Comparison of ENCODE assay signal across 16 cellular contexts in the genomic region with DNA sequence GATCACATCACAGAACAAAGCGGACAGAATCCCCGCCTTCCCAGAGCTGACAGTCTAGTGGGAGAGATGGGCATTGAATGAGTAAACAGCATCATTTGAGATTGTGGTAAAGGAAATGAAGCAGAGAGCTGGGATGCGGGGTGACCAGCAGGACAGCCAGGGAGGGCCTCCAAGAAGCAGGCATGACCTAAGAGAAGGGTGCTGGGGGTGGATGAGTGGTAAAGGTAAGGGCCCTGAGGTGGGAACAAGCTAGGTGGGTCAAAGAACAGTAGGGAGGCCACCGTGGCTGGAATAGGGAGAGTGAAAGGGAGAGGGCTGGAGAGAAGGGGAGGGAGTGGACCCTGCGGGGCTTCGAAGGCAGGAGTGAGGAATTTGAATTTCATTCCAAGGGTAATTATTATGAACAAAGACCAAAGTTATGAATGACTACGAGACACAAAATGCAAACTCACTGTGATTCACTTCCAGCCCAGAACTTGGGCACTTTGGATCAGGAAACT.
A peak's percentile ranks its signal among the peaks of the same experiment; 100 is the strongest.
DNase-seq lines count a peak whose midpoint lies in the region; ATAC-seq, FAIRE-seq and TF ChIP-seq lines count a peak whose summit lies in the region.
"Had no signal": no experiment of that assay in that cellular context is flagged by ENCODE, and none has a peak within 500 bp of the region (broad histone marks: within the 10 kb centered on the region; RNA-seq: fewer than 3 reads in every experiment).

No MANE protein-coding gene starts in this region.

- H3K9me3 Mint-ChIP-seq in Caco-2 (ENCODE audit: unreplicated experiment): no peaks in the 10 kb centered on the region
- H3K9me3 Mint-ChIP-seq: central memory CD8-positive, alpha-beta T cell; stimulated activated naive CD8-positive, alpha-beta T cell treated with anti-CD3 and anti-CD28 coated beads, Interleukin-15, Interleukin-2, amounts not matched to agents 100 ng/mL and 50 ng/mL, for 24 hours; T-helper 2 cell treated with Interferon-gamma antibody and Interleukin-4, amounts not matched to agents 5 μg/mL and 100 μg/mL, for 36 hours had no signal

- H3K27ac Mint-ChIP-seq in Caco-2 (ENCODE audit: unreplicated experiment): peak overlapping the region; percentile 17
- H3K27ac Mint-ChIP-seq: stimulated activated naive CD8-positive, alpha-beta T cell treated with anti-CD3 and anti-CD28 coated beads, Interleukin-15, Interleukin-2, amounts not matched to agents 100 ng/mL and 50 ng/mL, for 24 hours; T-helper 2 cell treated with Interferon-gamma antibody and Interleukin-4, amounts not matched to agents 5 μg/mL and 100 μg/mL, for 36 hours had no signal

- H3K18ac ChIP-seq in IMR-90 (ENCODE audit: low read depth, low read length): peak overlapping the region; percentile 84

- 0% methylated on average over 1 of the region's 7 CpGs; no CpG with 5 or more reads in 1 of the 2 experiments for WGBS in IMR-90 (ENCODE audit: extremely low coverage in 2 of 2, insufficient read length in 1 of 2), 2 experiments

- H3K9me3 ChIP-seq in Caco-2 (no peaks in the 10 kb centered on the region), IMR-90 (ENCODE audit: control insufficient read depth, insufficient read depth, low read length) (no peaks in the 10 kb centered on the region)

- H4K20me1 ChIP-seq in IMR-90 (ENCODE audit: insufficient read depth, low read length): no peaks in the 10 kb centered on the region

- H3K36me3 Mint-ChIP-seq in Caco-2 (ENCODE audit: insufficient read depth, unreplicated experiment): no peaks in the 10 kb centered on the region

- peaks cover 0 to 8% of the 10 kb centered on the region in 2 experiments; a peak in 1 of 4 replicates for H3K79me1 ChIP-seq in IMR-90 (ENCODE audit: low read depth in 1 of 2, low read length in 2 of 2)

- in situ Hi-C loops in IMR-90 (cut with MboI; ENCODE audit: low sequenced_read_pairs): no loop called here

- H3K4me3 ChIP-seq in Caco-2 (ENCODE audit: low read depth, low read length) (no peak overlapping the region), IMR-90 (ENCODE audit: insufficient read depth, low read depth, low read length) (no peak overlapping the region), bronchial epithelial cell (ENCODE audit: low read depth, low read length) (no peak overlapping the region)

- peaks cover 33% of the 10 kb centered on the region for H3K9me1 ChIP-seq in IMR-90 (ENCODE audit: insufficient read depth, low read length)

- peak overlapping the region; percentile 92 for H3K14ac ChIP-seq in IMR-90 (replicated peaks; ENCODE audit: low read depth, low read length)

- H3K56ac ChIP-seq in IMR-90 (ENCODE audit: extremely low read depth, insufficient read depth, low read length): peak overlapping the region; percentile 57

- no peaks in the 10 kb centered on the region for H3K36me3 ChIP-seq in Caco-2 (ENCODE audit: control insufficient read depth, insufficient read depth, low read length)
- no peaks in the 10 kb centered on the region for H3K36me3 ChIP-seq in IMR-90 (ENCODE audit: control insufficient read depth, insufficient read depth, low read length)
- no peaks in the 10 kb centered on the region for H3K36me3 ChIP-seq in bronchial epithelial cell (ENCODE audit: control insufficient read depth, insufficient read depth, low read length)

- peak overlapping the region; percentile 27; the same call in 1 of the 2 replicates for H3K4me2 ChIP-seq in IMR-90 (ENCODE audit: low read depth, low read length)

- H2AK9ac ChIP-seq in IMR-90 (replicated peaks; ENCODE audit: low read depth, low read length, poor library complexity): peak overlapping the region; percentile 98

- H3K4me3 Mint-ChIP-seq in Caco-2 (ENCODE audit: unreplicated experiment): no peak overlapping the region
- H3K4me3 Mint-ChIP-seq: central memory CD8-positive, alpha-beta T cell; stimulated activated naive CD8-positive, alpha-beta T cell treated with anti-CD3 and anti-CD28 coated beads, Interleukin-15, Interleukin-2, amounts not matched to agents 100 ng/mL and 50 ng/mL, for 24 hours; T-helper 2 cell treated with Interferon-gamma antibody and Interleukin-4, amounts not matched to agents 5 μg/mL and 100 μg/mL, for 36 hours had no signal

- dilution Hi-C loops in IMR-90 (cut with HindIII; ENCODE audit: low sequenced_read_pairs, unreplicated experiment): no loop called here

- H3K27ac ChIP-seq in IMR-90 (ENCODE audit: insufficient read depth, low read length): peak overlapping the region; percentile 85
- H3K27ac ChIP-seq: HL-60 had no signal

- TF ChIP-seq CTCF in Caco-2 (IDR thresholded peaks at IDR 0.05; ENCODE audit: insufficient read depth in 1 of 2, low read depth in 1 of 2, low read length in 1 of 2, severe bottlenecking in 1 of 2, unreplicated experiment in 1 of 2) (no peak), IMR-90 (conservative IDR thresholded peaks at IDR 0.05; ENCODE audit: low read depth, low read length) (no peak), bronchial epithelial cell (IDR thresholded peaks at IDR 0.05; ENCODE audit: insufficient read depth, low read length, severe bottlenecking) (no peak), GM10248 (IDR thresholded peaks at IDR 0.05; ENCODE audit: control extremely low read depth, extremely low read depth, low read depth, missing control alignments) (no peak)

- peak overlapping the region; percentile 97 for H2BK5ac ChIP-seq in IMR-90 (ENCODE audit: low read depth, low read length, poor library complexity, severe bottlenecking)

- POLR2A ChIA-PET in Caco-2 (lab: Charles Lee) (no interaction called here), IMR-90 (lab: Charles Lee; ENCODE audit: unreplicated experiment) (no interaction called here), GM10248 (lab: Yijun Ruan, JAX) (no interaction called here)

- H3K4me1 Mint-ChIP-seq in Caco-2 (ENCODE audit: low read depth, unreplicated experiment): peaks cover 16% of the 10 kb centered on the region
- H3K4me1 Mint-ChIP-seq: central memory CD8-positive, alpha-beta T cell had no signal

- intact Hi-C loops in Caco-2 (cut with micrococcal nuclease; ENCODE audit: unreplicated experiment) (no loop called here), IMR-90 (cut with micrococcal nuclease) (loop anchor here (5.0 kb wide), 1 partner anchor 60 kb away; a partner anchor contains a TSS)

- peak overlapping the region; percentile 99 for H4K91ac ChIP-seq in IMR-90 (ENCODE audit: insufficient read depth, low read depth, low read length)

- FAIRE-seq in bronchial epithelial cell (lab: Jason Lieb, UNC): no peak

- DNase-seq in Caco-2 (no peak), IMR-90 (peak; percentile 87), bronchial epithelial cell (ENCODE audit: low read depth) (peak; percentile 24), non-pigmented ciliary epithelial cell (ENCODE audit: low read depth) (peak; percentile 26), GM10248 (ENCODE audit: extremely low spot score) (no peak)
- DNase-seq: activated CD4-positive, alpha-beta T cell treated with anti-CD3 and anti-CD28 coated beads, Interleukin-2, amount 50 U/mL, for 4 hours; activated effector memory CD4-positive, alpha-beta T cell treated with Interleukin-2 at 50 U/mL for 16 hours; erythroblast; NCI-H2227 treated with DMSO at 0.1 percent for 48 hours had no signal

- H2BK20ac ChIP-seq in IMR-90 (ENCODE audit: low read depth, low read length): peak overlapping the region; percentile 98

- H3K23ac ChIP-seq in IMR-90 (ENCODE audit: low read depth, low read length): peak overlapping the region; percentile 93

- H3K27me3 Mint-ChIP-seq in Caco-2 (ENCODE audit: insufficient read depth, unreplicated experiment): no peaks in the 10 kb centered on the region
- H3K27me3 Mint-ChIP-seq: central memory CD8-positive, alpha-beta T cell; stimulated activated naive CD8-positive, alpha-beta T cell treated with anti-CD3 and anti-CD28 coated beads, Interleukin-15, Interleukin-2, amounts not matched to agents 100 ng/mL and 50 ng/mL, for 24 hours had no signal

- peak overlapping the region; percentile 83 to 95 for H4K8ac ChIP-seq in IMR-90 (ENCODE audit: low read depth in 2 of 2, low read length in 2 of 2)

- TF ChIP-seq POLR2A in IMR-90 (IDR thresholded peaks at IDR 0.05; ENCODE audit: low read depth, low read length): peak; percentile 51; the same call in 1 of the 2 replicates

- peak overlapping the region; percentile 95; the same call in 2 of the 3 replicates for H2BK15ac ChIP-seq in IMR-90 (ENCODE audit: low read depth, low read length)

- H3K9ac ChIP-seq in IMR-90 (ENCODE audit: low read depth, low read length): peak overlapping the region; percentile 22

- peak overlapping the region; percentile 92 for H2AFZ ChIP-seq in IMR-90 (replicated peaks; ENCODE audit: low read length, poor library complexity)

- H3K4me1 ChIP-seq in Caco-2 (peaks cover 11% of the 10 kb centered on the region), IMR-90 (ENCODE audit: control insufficient read depth, insufficient read depth, low read length) (peaks cover 17% of the 10 kb centered on the region)

- H3K27me3 ChIP-seq in Caco-2 (replicated peaks; ENCODE audit: control insufficient read depth, insufficient read depth, low read length) (no peaks in the 10 kb centered on the region), IMR-90 (ENCODE audit: control insufficient read depth, insufficient read depth, low read length) (no peaks in the 10 kb centered on the region), bronchial epithelial cell (ENCODE audit: control insufficient read depth, insufficient read depth, low read length) (no peaks in the 10 kb centered on the region)

- TF ChIP-seq RAD21 in IMR-90 (IDR thresholded peaks at IDR 0.05; ENCODE audit: low read length): no peak

- CTCF ChIA-PET in Caco-2 (lab: Charles Lee): no interaction called here
- CTCF ChIA-PET in IMR-90 (lab: Yijun Ruan, JAX): interaction anchor here (0.7 to 1.1 kb wide), 2 partner anchors 28 to 31 kb away, joined by 3 to 4 read pairs; no protein-coding TSS in a partner anchor
- CTCF ChIA-PET in GM10248 (lab: Yijun Ruan, JAX): interaction anchor here (1.2 kb wide), 1 partner anchor 9 kb away, joined by 3 read pairs; no protein-coding TSS in a partner anchor

- H2AK5ac ChIP-seq in IMR-90 (ENCODE audit: low read depth, low read length): peak overlapping the region; percentile 99

- ATAC-seq in IMR-90 (ENCODE audit: low read depth) (peak; percentile 72), GM19324 (IDR thresholded peaks at IDR 0.05; ENCODE audit: low FRiP score, unreplicated experiment) (no peak), GM18519 (IDR thresholded peaks at IDR 0.05; ENCODE audit: low FRiP score, unreplicated experiment) (no peak), HG02798 (IDR thresholded peaks at IDR 0.05; ENCODE audit: poor library complexity, unreplicated experiment) (no peak)

- H3K4ac ChIP-seq in IMR-90 (ENCODE audit: low read depth, low read length): peak overlapping the region; percentile 99

- H4K5ac ChIP-seq in IMR-90 (ENCODE audit: low read depth, low read length): peak overlapping the region; percentile 94

- peak overlapping the region; percentile 100 for H2BK120ac ChIP-seq in IMR-90 (ENCODE audit: low read depth, low read length)

- BruUV-seq in Caco-2 (replicated peaks; lab: Mats Ljungman, UMichigan) (no TSS peak), IMR-90 (replicated peaks; lab: Mats Ljungman, UMichigan) (no TSS peak)

TF ChIP-seq in IMR-90, 13 proteins besides CTCF, POLR2A, EP300 and RAD21 (continues in another document):
- TF ChIP-seq MAFK (IDR thresholded peaks at IDR 0.05; ENCODE audit: low read depth, low read length): peak; percentile 52

Comparison
In these comparisons a context has a peak if more than half of its experiments do, and no peak if none do; other contexts are left out.
1. DNase-seq: peak in IMR-90 (single experiment), bronchial epithelial cell (single experiment) and non-pigmented ciliary epithelial cell (single experiment); none in Caco-2 (0 of 2) and GM10248 (single experiment).